In genomic region chrX:132214518-132214917, GRCh38 we compare ENCODE assay signal across 12 cellular contexts. TPM values are rescaled to one million over a fixed set of nuclear protein-coding genes. Genes with fewer than 3 reads are reported as not detected.
DNase-seq lines count a peak whose midpoint lies in the region; TF ChIP-seq lines count a peak whose summit lies in the region.
"Had no signal": no experiment of that assay in that cellular context is flagged by ENCODE, and none has a peak within 500 bp of the region (broad histone marks: within the 10 kb centered on the region; RNA-seq: fewer than 3 reads in every experiment).

No MANE protein-coding gene starts in this region.

- peaks cover 7% of the 10 kb centered on the region for H3K4me1 Mint-ChIP-seq in MCF 10A (ENCODE audit: insufficient read depth, unreplicated experiment)
- peaks cover 47% of the 10 kb centered on the region for H3K4me1 Mint-ChIP-seq in activated CD4-positive, alpha-beta memory T cell treated with anti-CD3 and anti-CD28 coated beads for 36 hours (ENCODE audit: low read depth)

- H3K27me3 Mint-ChIP-seq in MCF 10A (ENCODE audit: insufficient read depth, unreplicated experiment) = peaks cover 62% of the 10 kb centered on the region
- no peaks in the 10 kb centered on the region for H3K27me3 Mint-ChIP-seq in activated CD4-positive, alpha-beta memory T cell treated with anti-CD3 and anti-CD28 coated beads for 36 hours

- H3K4me1 ChIP-seq in mammary epithelial cell (ENCODE audit: insufficient read depth, low read length) = no peaks in the 10 kb centered on the region
- no peaks in the 10 kb centered on the region for H3K4me1 ChIP-seq in uterus
- H3K4me1 ChIP-seq in effector memory CD4-positive, alpha-beta T cell (ENCODE audit: control insufficient read depth, insufficient read depth, low read length, poor library complexity, severe bottlenecking) = peaks cover 10% of the 10 kb centered on the region

- WGBS in mammary epithelial cell (ENCODE audit: low coverage, missing lambda C conversion rate) = 80% methylated on average over 2 of the region's 2 CpGs
- 67 to 70% methylated on average over 2 of the region's 2 CpGs for WGBS in lower leg skin, 2 donors

- CTCF ChIA-PET in MCF 10A (lab: Yijun Ruan, JAX) (interaction anchor here (0.6 kb wide), 1 partner anchor 120 kb away, joined by 3 read pairs; no protein-coding TSS in a partner anchor), mammary epithelial cell (lab: Charles Lee; ENCODE audit: low non-redundant PET) (no interaction called here)
- CTCF ChIA-PET in activated CD4-positive, alpha-beta memory T cell treated with anti-CD3 and anti-CD28 coated beads for 36 hours (lab: Charles Lee) = interaction anchor here (1.1 kb wide), 1 partner anchor 12 kb away, joined by 3 read pairs; no protein-coding TSS in a partner anchor

- intact Hi-C loops in MCF 10A (cut with micrococcal nuclease) (no loop called here), mammary epithelial cell (cut with micrococcal nuclease) (no loop called here), uterus (cut with DNase I; ENCODE audit: low total_unique reads) (no loop called here), lower leg skin (cut with DNase I; ENCODE audit: low total_unique reads) (no loop called here)
- intact Hi-C loops in activated CD4-positive, alpha-beta memory T cell treated with anti-CD3 and anti-CD28 coated beads for 36 hours (cut with micrococcal nuclease) = loop anchor here (1.0 to 10.0 kb wide), 3 partner anchors 190 to 561 kb away; no protein-coding TSS in a partner anchor

- no peak overlapping the region for H3K27ac Mint-ChIP-seq in MCF 10A (ENCODE audit: low read depth, unreplicated experiment)
- H3K27ac Mint-ChIP-seq in activated CD4-positive, alpha-beta memory T cell treated with anti-CD3 and anti-CD28 coated beads for 36 hours = peak overlapping the region; percentile 73

- H3K4me3 Mint-ChIP-seq in MCF 10A (ENCODE audit: unreplicated experiment) = peak overlapping the region; percentile 80
- H3K4me3 Mint-ChIP-seq in activated CD4-positive, alpha-beta memory T cell treated with anti-CD3 and anti-CD28 coated beads for 36 hours = peak overlapping the region; percentile 55

- peaks cover 3% of the 10 kb centered on the region for H3K27me3 ChIP-seq in mammary epithelial cell (ENCODE audit: insufficient read depth, low read length)
- H3K27me3 ChIP-seq in uterus = no peaks in the 10 kb centered on the region
- H3K27me3 ChIP-seq in effector memory CD4-positive, alpha-beta T cell (replicated peaks; ENCODE audit: control insufficient read depth, insufficient read depth, low read length, poor library complexity, severe bottlenecking) = no peaks in the 10 kb centered on the region

- no peak overlapping the region for H2AFZ ChIP-seq in mammary epithelial cell (ENCODE audit: low read depth, low read length)

- dilution Hi-C loops in mammary epithelial cell (cut with HindIII; ENCODE audit: low sequenced_read_pairs) = no loop called here

- H3K9ac ChIP-seq in mammary epithelial cell (ENCODE audit: insufficient read depth, low read length) = no peak overlapping the region

- H3K36me3 Mint-ChIP-seq in MCF 10A (ENCODE audit: insufficient read depth, unreplicated experiment) = peaks cover 37% of the 10 kb centered on the region
- H3K36me3 Mint-ChIP-seq in activated CD4-positive, alpha-beta memory T cell treated with anti-CD3 and anti-CD28 coated beads for 36 hours = peaks cover 23% of the 10 kb centered on the region

- H3K79me2 ChIP-seq in mammary epithelial cell (ENCODE audit: insufficient read depth, low read length) = peaks cover 56% of the 10 kb centered on the region

- H3K4me3 ChIP-seq in mammary epithelial cell (replicated peaks in 1 of 3; ENCODE audit: insufficient read depth in 1 of 3, low read depth in 2 of 3, low read length in 3 of 3) (no peak overlapping the region), epithelial cell of esophagus (ENCODE audit: low read length) (no peak overlapping the region), uterus (peak overlapping the region; percentile 64 to 74), lower leg skin (ENCODE audit: low read depth, poor library complexity, severe bottlenecking) (no peak overlapping the region)
- H3K4me3 ChIP-seq in effector memory CD4-positive, alpha-beta T cell (ENCODE audit: insufficient read depth, low read depth, low read length, poor library complexity, severe bottlenecking) = no peak overlapping the region

- in situ Hi-C loops in mammary epithelial cell (cut with MboI; ENCODE audit: low sequenced_read_pairs in 2 of 2) = loop anchor here (10.0 to 25.0 kb wide), 3 partner anchors 130 to 352 kb away; partner anchors contain the start of gene STK26 (in 1 of the 2)

- TF ChIP-seq CTCF in MCF 10A (IDR thresholded peaks at IDR 0.05; ENCODE audit: unreplicated experiment) (no peak), mammary epithelial cell (conservative IDR thresholded peaks at IDR 0.05 in 1 of 2, IDR thresholded peaks at IDR 0.05 in 1 of 2; ENCODE audit: extremely low read depth in 1 of 2, insufficient read depth in 1 of 2, low read depth in 1 of 2, low read length in 2 of 2) (no peak), epithelial cell of esophagus (IDR thresholded peaks at IDR 0.05; ENCODE audit: insufficient read depth, low read depth, low read length, missing control alignments) (no peak), uterus (IDR thresholded peaks at IDR 0.05) (no peak), lower leg skin (IDR thresholded peaks at IDR 0.05) (no peak)

- no TSS peak for BruUV-seq in MCF 10A (replicated peaks; lab: Mats Ljungman, UMichigan)
- no TSS peak for BruUV-seq in mammary epithelial cell (replicated peaks; lab: Mats Ljungman, UMichigan)

- POLR2A ChIA-PET in MCF 10A (lab: Yijun Ruan, JAX) = interaction anchor here (0.7 kb wide), 1 partner anchor 42 kb away, joined by 3 read pairs; no protein-coding TSS in a partner anchor
- POLR2A ChIA-PET in activated CD4-positive, alpha-beta memory T cell treated with anti-CD3 and anti-CD28 coated beads for 36 hours (lab: Charles Lee) = no interaction called here

- H3K27ac ChIP-seq in mammary epithelial cell (ENCODE audit: insufficient read depth, low read depth, low read length) = no peak overlapping the region
- H3K27ac ChIP-seq in uterus = peak overlapping the region; percentile 89 to 99
- no peak overlapping the region for H3K27ac ChIP-seq in effector memory CD4-positive, alpha-beta T cell (ENCODE audit: insufficient read depth, low read length, poor library complexity, severe bottlenecking)

- TF ChIP-seq POLR2A in uterus (IDR thresholded peaks at IDR 0.05) (no peak), lower leg skin (IDR thresholded peaks at IDR 0.05) (no peak)

- no peaks in the 10 kb centered on the region for H4K20me1 ChIP-seq in mammary epithelial cell (ENCODE audit: insufficient read depth, low read length)

- no peak overlapping the region for H3K4me2 ChIP-seq in mammary epithelial cell (ENCODE audit: insufficient read depth, low read depth, low read length)

- peaks cover 5% of the 10 kb centered on the region for H3K36me3 ChIP-seq in mammary epithelial cell (ENCODE audit: insufficient read depth, low read length)
- H3K36me3 ChIP-seq in uterus = no peaks in the 10 kb centered on the region
- no peaks in the 10 kb centered on the region for H3K36me3 ChIP-seq in effector memory CD4-positive, alpha-beta T cell (ENCODE audit: control insufficient read depth, insufficient read depth, low read length)

- H3K9me3 ChIP-seq in mammary epithelial cell (replicated peaks; ENCODE audit: insufficient read depth, low read length) = no peaks in the 10 kb centered on the region
- H3K9me3 ChIP-seq in uterus = no peaks in the 10 kb centered on the region
- H3K9me3 ChIP-seq in effector memory CD4-positive, alpha-beta T cell (ENCODE audit: control insufficient read depth, low read length) = no peaks in the 10 kb centered on the region

- DNase-seq in MCF 10A (ENCODE audit: unreplicated experiment) (no peak), mammary epithelial cell (no peak), epithelial cell of esophagus (ENCODE audit: low read depth) (peak; percentile 27), uterus (no peak), lower leg skin (ENCODE audit: low spot score in 2 of 2) (no peak), NCI-H82 treated with DMSO at 0.1 percent for 48 hours (lab: John Stamatoyannopoulos, UW; ENCODE audit: unreplicated experiment) (no peak)
- no peak for DNase-seq in activated CD4-positive, alpha-beta memory T cell treated with anti-CD3 and anti-CD28 coated beads for 36 hours
- no peak for DNase-seq in effector memory CD4-positive, alpha-beta T cell
- DNase-seq: anterior cingulate cortex; NCI-H1417 treated with DMSO at 0.1 percent for 48 hours; NCI-H446 treated with DMSO at 0.1 percent for 48 hours; stimulated activated CD4-positive, alpha-beta T cell treated with anti-CD3 and anti-CD28 coated beads, Interleukin-2, amount 100 ng/mL, for 24 hours had no signal

- no peaks in the 10 kb centered on the region for H3K9me3 Mint-ChIP-seq in MCF 10A (ENCODE audit: unreplicated experiment)
- no peaks in the 10 kb centered on the region for H3K9me3 Mint-ChIP-seq in activated CD4-positive, alpha-beta memory T cell treated with anti-CD3 and anti-CD28 coated beads for 36 hours

RNA-seq across cellular contexts. Expression of gene RAP2C, which starts 4.7 kb away (rescaled TPM):
- total RNA-seq in MCF 10A (2022) = 36.3 and 37.0 TPM in 2 replicates
- total RNA-seq in mammary epithelial cell = 10 to 100 TPM; 24.2 to 30.7 TPM
- polyA plus RNA-seq in mammary epithelial cell = 7.6 TPM
- 30.1 TPM for polyA minus RNA-seq in mammary epithelial cell
- total RNA-seq in activated CD4-positive, alpha-beta memory T cell treated with anti-CD3 and anti-CD28 coated beads for 36 hours = 10 to 100 TPM; 41.2 to 43.7 TPM
- total RNA-seq in uterus = 100 to 1,000 TPM in 2 of 4 donors, 10 to 100 TPM in 2; 68.6 to 146 (median 111) TPM
- 10 to 100 TPM; 12.7 to 14.1 (median 13.6) TPM for total RNA-seq in lower leg skin

Comparison
In these comparisons a context has a peak if more than half of its experiments do, and no peak if none do; other contexts are left out.
1. H3K27ac ChIP-seq: peak in uterus (2 of 2); none in mammary epithelial cell (single experiment) and effector memory CD4-positive, alpha-beta T cell (single experiment).
2. H3K4me3 ChIP-seq: peak in uterus (2 of 2); none in mammary epithelial cell (0 of 3), epithelial cell of esophagus (single experiment), lower leg skin (single experiment) and effector memory CD4-positive, alpha-beta T cell (single experiment).